1 cellular context compared by ENCODE assay signal in the genomic region with DNA sequence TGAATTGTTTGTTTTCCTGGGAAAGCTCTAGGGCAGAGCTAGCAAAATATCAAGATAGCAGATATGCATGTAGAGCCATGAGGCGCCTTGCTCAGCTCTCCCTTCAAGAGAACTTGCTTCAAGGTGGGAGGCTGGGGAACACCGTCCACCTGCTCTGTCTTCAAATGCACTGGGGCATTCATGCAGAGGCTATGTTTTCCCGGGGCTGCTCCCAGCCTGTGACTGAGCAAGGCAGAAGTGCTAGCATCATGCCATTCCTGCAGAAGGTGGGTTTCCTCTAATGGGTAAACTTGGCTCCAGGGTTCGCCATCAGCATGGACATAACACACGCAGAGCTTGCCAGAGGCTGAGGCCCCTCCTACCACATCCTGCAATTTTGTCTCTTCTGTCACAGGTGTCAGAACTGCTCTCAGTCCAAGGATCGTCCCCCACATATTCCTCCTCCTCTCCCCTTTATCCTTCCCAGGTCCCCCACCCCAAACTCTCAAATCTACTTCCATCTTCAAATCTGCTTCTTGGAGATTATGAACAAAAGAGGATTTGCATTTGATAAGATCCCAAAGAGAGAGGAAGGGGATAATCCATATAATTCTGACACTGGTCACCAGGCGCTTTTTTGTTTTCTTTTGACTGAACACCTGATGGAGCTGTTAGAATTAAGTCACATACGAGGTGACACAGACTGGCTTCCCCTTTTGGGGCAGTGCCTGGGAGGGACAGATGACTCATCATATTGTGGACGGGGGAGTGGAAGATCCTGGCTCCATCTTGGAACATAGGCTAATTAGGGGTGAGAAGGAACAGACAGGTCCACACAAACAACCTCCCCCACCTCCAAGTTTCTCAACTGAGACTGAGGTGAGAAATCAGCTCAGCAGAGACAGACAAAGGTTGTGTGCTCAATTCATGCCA.
TF ChIP-seq lines count a peak whose summit lies in the region.

No MANE protein-coding gene starts in this region.

TF ChIP-seq in GM12878, 131 proteins besides CTCF, POLR2A, EP300 and RAD21 (continued from another document):
- TF ChIP-seq ZBTB4 (CRISPR knock-in tag; IDR thresholded peaks at IDR 0.05) = no peak
